8 cellular contexts compared by ENCODE assay signal in the genomic region with DNA sequence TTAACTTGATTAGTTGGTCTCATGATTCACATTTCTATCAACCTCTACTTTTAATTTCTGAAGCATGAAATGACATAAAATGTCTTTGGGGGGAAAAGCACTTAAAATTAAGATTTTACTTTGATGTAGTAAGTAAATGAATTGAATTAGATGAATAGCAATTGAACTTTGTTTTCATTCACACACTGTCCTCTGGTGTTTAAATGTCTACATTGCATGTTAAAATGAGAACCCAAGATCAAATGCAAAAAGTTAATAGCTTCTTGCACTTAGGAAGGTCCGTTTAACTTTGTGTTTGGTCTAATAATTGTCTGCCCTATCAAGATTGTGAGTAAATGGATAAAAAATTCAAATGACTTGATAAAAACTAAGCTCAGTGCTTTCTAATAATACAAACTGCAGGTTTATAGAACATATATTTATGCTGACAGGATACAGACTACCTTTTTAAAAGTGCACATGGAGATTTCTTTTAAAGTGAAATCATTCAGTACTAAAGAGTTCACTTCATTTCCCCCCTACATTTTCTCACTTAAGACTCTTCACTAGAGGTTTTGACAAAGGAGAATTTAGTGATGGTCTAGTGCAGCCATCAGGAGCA.
DNase-seq lines count a peak whose midpoint lies in the region; ATAC-seq, FAIRE-seq and TF ChIP-seq lines count a peak whose summit lies in the region.

No MANE protein-coding gene starts in this region.

- no peak for DNase-seq in AG04450 (ENCODE audit: low read depth, low spot score)
- DNase-seq in RCC 7860 (ENCODE audit: low spot score): peak; percentile 38
- peak in 1 of 2 donors; percentile 17 for DNase-seq in foreskin keratinocyte
- DNase-seq in suprapubic skin (ENCODE audit: low spot score in 2 of 2): no peak
- no peak for DNase-seq in activated CD4-positive, alpha-beta T cell treated with anti-CD3 and anti-CD28 coated beads for 1 hour
- DNase-seq in aorta: no peak

- ATAC-seq in foreskin keratinocyte (no peak), aorta (ENCODE audit: low FRiP score) (no peak), HG02571 (IDR thresholded peaks at IDR 0.05; ENCODE audit: unreplicated experiment) (no peak)

- H3K4me1 ChIP-seq in foreskin keratinocyte: no peaks in the 10 kb centered on the region
- no peaks in the 10 kb centered on the region for H3K4me1 ChIP-seq in suprapubic skin
- no peaks in the 10 kb centered on the region for H3K4me1 ChIP-seq in aorta (ENCODE audit: control insufficient read depth in 1 of 2, insufficient read depth in 2 of 2, low read length in 2 of 2)

- H3K27me3 ChIP-seq in AG04450 (ENCODE audit: control insufficient read depth, insufficient read depth, low read length): no peaks in the 10 kb centered on the region
- H3K27me3 ChIP-seq in foreskin keratinocyte: no peaks in the 10 kb centered on the region
- H3K27me3 ChIP-seq in suprapubic skin: no peaks in the 10 kb centered on the region
- H3K27me3 ChIP-seq in aorta (ENCODE audit: control insufficient read depth in 1 of 2, insufficient read depth in 2 of 2, low read length in 1 of 2): no peaks in the 10 kb centered on the region

- intact Hi-C loops in aorta (cut with DNase I): loop anchor here (5.0 kb wide), 1 partner anchor 354 kb away; no protein-coding TSS in a partner anchor

- H3K27ac ChIP-seq in AG04450 (ENCODE audit: low read depth, low read length) (no peak overlapping the region), foreskin keratinocyte (no peak overlapping the region), suprapubic skin (no peak overlapping the region), aorta (ENCODE audit: low read depth in 1 of 2, low read length in 2 of 2) (no peak overlapping the region)

- no peaks in the 10 kb centered on the region for H3K9me3 ChIP-seq in AG04450 (ENCODE audit: control insufficient read depth, insufficient read depth, low read length)
- H3K9me3 ChIP-seq in suprapubic skin: no peaks in the 10 kb centered on the region
- no peaks in the 10 kb centered on the region for H3K9me3 ChIP-seq in aorta (ENCODE audit: control insufficient read depth, low read length)

- TF ChIP-seq CTCF in AG04450 (IDR thresholded peaks at IDR 0.05; ENCODE audit: low read depth, low read length) (peak; percentile 79), GM12872 (IDR thresholded peaks at IDR 0.05; ENCODE audit: insufficient read depth, low read depth, low read length) (peak; percentile 68), foreskin keratinocyte (conservative IDR thresholded peaks at IDR 0.05) (peak; percentile 86), suprapubic skin (IDR thresholded peaks at IDR 0.05) (peak; percentile 51 to 75)

- peak; percentile 67 for FAIRE-seq in RCC 7860 (lab: Jason Lieb, UNC)

- H3K36me3 ChIP-seq in suprapubic skin (no peaks in the 10 kb centered on the region), aorta (ENCODE audit: control insufficient read depth in 1 of 2, insufficient read depth in 2 of 2, low read length in 1 of 2) (no peaks in the 10 kb centered on the region)

- no peak for TF ChIP-seq POLR2A in suprapubic skin (IDR thresholded peaks at IDR 0.05)

- POLR2A ChIA-PET in AG04450 (lab: Yijun Ruan, JAX): interaction anchor here (0.6 to 1.0 kb wide), 2 partner anchors 154 to 355 kb away, joined by 3 read pairs; no protein-coding TSS in a partner anchor

- CTCF ChIA-PET in AG04450 (lab: Charles Lee): interaction anchor here (0.6 to 3.4 kb wide), 51 partner anchors 9 to 741 kb away, joined by 3 to 121 read pairs (median 4); a partner anchor contains a TSS

- H3K4me3 ChIP-seq in AG04450 (ENCODE audit: low read depth, low read length) (no peak overlapping the region), suprapubic skin (no peak overlapping the region), aorta (ENCODE audit: low read length in 2 of 2) (no peak overlapping the region)

- 19% methylated on average over 1 of the region's 1 CpG for WGBS in suprapubic skin
- 17 to 18% methylated on average over 1 of the region's 1 CpG for WGBS in aorta, 2 donors

- no peak for TF ChIP-seq EP300 in suprapubic skin (IDR thresholded peaks at IDR 0.05)
